10 cellular contexts compared by ENCODE assay signal in the genomic region with DNA sequence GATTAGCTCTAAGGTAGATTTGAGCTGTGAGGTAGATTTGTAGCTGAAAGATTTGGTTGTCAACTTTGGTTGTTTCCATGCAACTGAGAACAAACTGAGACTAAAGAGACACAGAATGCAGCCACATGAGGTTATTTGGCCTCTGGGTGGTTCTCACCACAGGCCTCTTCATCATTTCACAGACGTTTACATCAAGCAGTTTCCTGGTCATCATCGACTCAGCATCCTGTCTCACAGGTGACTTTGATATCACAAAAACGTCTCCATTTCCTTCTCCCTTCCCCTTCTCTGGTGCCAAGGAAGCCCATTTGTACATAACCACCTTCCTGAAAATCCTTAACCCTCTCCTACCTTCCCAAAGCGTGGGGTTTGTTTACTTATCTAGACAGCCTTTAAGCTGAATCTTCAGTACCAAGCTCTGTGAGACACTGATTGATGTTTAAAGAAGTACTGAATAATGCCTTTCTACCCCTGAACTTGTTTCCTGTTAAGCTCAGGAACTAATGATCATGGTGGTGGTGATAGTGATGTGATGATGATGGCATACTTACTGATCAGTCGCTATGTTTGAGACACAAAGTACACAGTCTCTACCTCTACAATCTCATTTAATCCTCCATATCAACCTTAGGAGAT.
A peak's percentile ranks its signal among the peaks of the same experiment; 100 is the strongest.
DNase-seq lines count a peak whose midpoint lies in the region; ATAC-seq, FAIRE-seq and TF ChIP-seq lines count a peak whose summit lies in the region.
"Had no signal": no experiment of that assay in that cellular context is flagged by ENCODE, and none has a peak within 500 bp of the region (broad histone marks: within the 10 kb centered on the region; RNA-seq: fewer than 3 reads in every experiment).

No MANE protein-coding gene starts in this region.

- peaks cover 18 to 25% (median 19%) of the 10 kb centered on the region in 4 donors for H3K4me1 Mint-ChIP-seq in CD4-positive, alpha-beta memory T cell
- H3K4me1 Mint-ChIP-seq in astrocyte (ENCODE audit: low read depth, unreplicated experiment) (peaks cover 22% of the 10 kb centered on the region), memory B cell (peaks cover 12% of the 10 kb centered on the region)

- no peaks in the 10 kb centered on the region for H3K36me3 Mint-ChIP-seq in CD4-positive, alpha-beta memory T cell
- peaks cover 3% of the 10 kb centered on the region for H3K36me3 Mint-ChIP-seq in astrocyte (ENCODE audit: low read depth, unreplicated experiment)
- no peaks in the 10 kb centered on the region for H3K36me3 Mint-ChIP-seq in memory B cell

- H4K20me1 ChIP-seq in MM.1S (ENCODE audit: insufficient read depth, low read length) (no peaks in the 10 kb centered on the region), astrocyte (ENCODE audit: insufficient read depth, low read length) (no peaks in the 10 kb centered on the region)

- no peaks in the 10 kb centered on the region for H3K27me3 ChIP-seq in CD4-positive, alpha-beta memory T cell (ENCODE audit: insufficient read depth, low read length)
- no peaks in the 10 kb centered on the region for H3K27me3 ChIP-seq in MM.1S (replicated peaks; ENCODE audit: insufficient read depth, low read length)
- H3K27me3 ChIP-seq in astrocyte (ENCODE audit: insufficient read depth, low read length), result no peaks in the 10 kb centered on the region

- H3K79me2 ChIP-seq in MM.1S (ENCODE audit: low read length) (no peaks in the 10 kb centered on the region), astrocyte (ENCODE audit: insufficient read depth, low read length) (no peaks in the 10 kb centered on the region)

- H3K9ac ChIP-seq in MM.1S (ENCODE audit: low read length) (no peak overlapping the region), astrocyte (ENCODE audit: low read length) (no peak overlapping the region)

- peak overlapping the region; percentile 11 for H3K27ac ChIP-seq in CD4-positive, alpha-beta memory T cell (ENCODE audit: low read depth, low read length)
- H3K27ac ChIP-seq in MM.1S (ENCODE audit: low read length), result no peak overlapping the region; the same call in 1 of the 2 replicates
- H3K27ac ChIP-seq in astrocyte (ENCODE audit: low read depth, low read length), result peak overlapping the region; percentile 77

- peak overlapping the region in 6 of 8 donors; percentile 22 to 76 (median 62) for H3K4me3 Mint-ChIP-seq in CD4-positive, alpha-beta memory T cell
- no peak overlapping the region for H3K4me3 Mint-ChIP-seq in astrocyte (ENCODE audit: unreplicated experiment)
- H3K4me3 Mint-ChIP-seq in memory B cell, result no peak overlapping the region

- no peak for TF ChIP-seq CTCF in MM.1S (IDR thresholded peaks at IDR 0.05; ENCODE audit: low read length)
- no peak for TF ChIP-seq CTCF in astrocyte (IDR thresholded peaks at IDR 0.05; ENCODE audit: insufficient read depth, low read depth, low read length)

- DNase-seq in CD4-positive, alpha-beta memory T cell, result peak; percentile 77 to 88 (median 82)
- DNase-seq in MM.1S (peak; percentile 38), astrocyte (ENCODE audit: low read depth) (peak; percentile 55), memory B cell (ENCODE audit: low spot score in 2 of 2) (no peak), Kasumi-1 (lab: John Stamatoyannopoulos, UW) (no peak)
- DNase-seq: GDM1, Right ventricle myocardium superior had no signal

- POLR2A ChIA-PET in CD4-positive, alpha-beta memory T cell (lab: Charles Lee; ENCODE audit: partially characterized antibody), result interaction anchor here (0.6 to 1.9 kb wide), 8 partner anchors 9 to 159 kb away, joined by 3 to 9 read pairs (median 3); no protein-coding TSS in a partner anchor

- no peak overlapping the region for H3K4me3 ChIP-seq in CD4-positive, alpha-beta memory T cell (ENCODE audit: low read length in 2 of 2)
- H3K4me3 ChIP-seq in MM.1S (ENCODE audit: low read length) (no peak overlapping the region), astrocyte (ENCODE audit: insufficient read depth, low read depth, low read length) (no peak overlapping the region)

- CTCF ChIA-PET in CD4-positive, alpha-beta memory T cell (lab: Charles Lee; ENCODE audit: partially characterized antibody), result interaction anchor here (0.8 to 3.3 kb wide), 11 partner anchors 9 to 232 kb away, joined by 3 to 16 read pairs (median 4); no protein-coding TSS in a partner anchor

- H3K9me2 ChIP-seq in MM.1S (replicated peaks; ENCODE audit: insufficient read depth, low read length), result no peaks in the 10 kb centered on the region

- intact Hi-C loops in CD4-positive, alpha-beta memory T cell (cut with micrococcal nuclease), result loop anchor here (5.0 kb wide), 2 partner anchors 33 to 83 kb away; a partner anchor contains a TSS

- H3K36me3 ChIP-seq in CD4-positive, alpha-beta memory T cell (ENCODE audit: insufficient read depth, low read length), result no peaks in the 10 kb centered on the region
- H3K36me3 ChIP-seq in MM.1S (replicated peaks; ENCODE audit: insufficient read depth, low read length) (no peaks in the 10 kb centered on the region), astrocyte (ENCODE audit: insufficient read depth, low read length) (peaks cover 9% of the 10 kb centered on the region)

- FAIRE-seq in astrocyte (lab: Jason Lieb, UNC), result no peak

- H3K27me3 Mint-ChIP-seq in CD4-positive, alpha-beta memory T cell, result no peaks in the 10 kb centered on the region
- peaks cover 5% of the 10 kb centered on the region for H3K27me3 Mint-ChIP-seq in astrocyte (ENCODE audit: low read depth, unreplicated experiment)
- H3K27me3 Mint-ChIP-seq in memory B cell, result peaks cover 3% of the 10 kb centered on the region

- no peak overlapping the region for H3K4me2 ChIP-seq in MM.1S (ENCODE audit: low read depth, low read length)
- H3K4me2 ChIP-seq in astrocyte (ENCODE audit: low read length), result peak overlapping the region; percentile 76

- peaks cover 21% of the 10 kb centered on the region for H3K4me1 ChIP-seq in CD4-positive, alpha-beta memory T cell (ENCODE audit: insufficient read depth, low read length)
- H3K4me1 ChIP-seq in MM.1S (ENCODE audit: low read length) (no peaks in the 10 kb centered on the region), astrocyte (ENCODE audit: insufficient read depth, low read length) (peaks cover 21% of the 10 kb centered on the region)

- H3K9me3 ChIP-seq in CD4-positive, alpha-beta memory T cell (ENCODE audit: control insufficient read depth in 1 of 2, low read length in 2 of 2), result no peaks in the 10 kb centered on the region
- H3K9me3 ChIP-seq in MM.1S (replicated peaks; ENCODE audit: insufficient read depth, low read length), result no peaks in the 10 kb centered on the region
- no peaks in the 10 kb centered on the region for H3K9me3 ChIP-seq in astrocyte (ENCODE audit: insufficient read depth, low read depth, low read length)

- no peaks in the 10 kb centered on the region for H3K9me3 Mint-ChIP-seq in CD4-positive, alpha-beta memory T cell
- H3K9me3 Mint-ChIP-seq in astrocyte (ENCODE audit: unreplicated experiment), result no peaks in the 10 kb centered on the region
- H3K9me3 Mint-ChIP-seq in memory B cell, result no peaks in the 10 kb centered on the region

- no peaks in the 10 kb centered on the region for H3F3A ChIP-seq in MM.1S (ENCODE audit: insufficient read depth, low read length)

- H3K27ac Mint-ChIP-seq in CD4-positive, alpha-beta memory T cell, result peak overlapping the region; percentile 83 to 100 (median 97)
- peak overlapping the region; percentile 83 for H3K27ac Mint-ChIP-seq in astrocyte (ENCODE audit: unreplicated experiment)
- H3K27ac Mint-ChIP-seq in memory B cell, result peak overlapping the region; percentile 48

- H2AFZ ChIP-seq in MM.1S (ENCODE audit: low read length) (no peak overlapping the region), astrocyte (ENCODE audit: low read depth, low read length) (no peak overlapping the region)

- ATAC-seq in memory B cell (ENCODE audit: low read depth), result peak; percentile 64
- no peak for ATAC-seq in HG02798 (IDR thresholded peaks at IDR 0.05; ENCODE audit: poor library complexity, unreplicated experiment)
- no peak for ATAC-seq in GM21786 (IDR thresholded peaks at IDR 0.05; ENCODE audit: unreplicated experiment)
- no peak for ATAC-seq in HG02981 (IDR thresholded peaks at IDR 0.05; ENCODE audit: unreplicated experiment)

Comparison
In these comparisons a context has a peak if more than half of its experiments do, and no peak if none do; other contexts are left out.
1. DNase-seq: peak in CD4-positive, alpha-beta memory T cell (5 of 5), MM.1S (single experiment) and astrocyte (single experiment); none in memory B cell (0 of 2) and Kasumi-1 (0 of 2).
2. H3K4me3 Mint-ChIP-seq: peak in CD4-positive, alpha-beta memory T cell (6 of 8); none in astrocyte (single experiment) and memory B cell (single experiment).
3. Peak in every context shown above with its lines, with median percentiles within 50 percentile points of each other: H3K27ac Mint-ChIP-seq.